Comparison of ENCODE assay signal across 1 cellular context in the genomic region with DNA sequence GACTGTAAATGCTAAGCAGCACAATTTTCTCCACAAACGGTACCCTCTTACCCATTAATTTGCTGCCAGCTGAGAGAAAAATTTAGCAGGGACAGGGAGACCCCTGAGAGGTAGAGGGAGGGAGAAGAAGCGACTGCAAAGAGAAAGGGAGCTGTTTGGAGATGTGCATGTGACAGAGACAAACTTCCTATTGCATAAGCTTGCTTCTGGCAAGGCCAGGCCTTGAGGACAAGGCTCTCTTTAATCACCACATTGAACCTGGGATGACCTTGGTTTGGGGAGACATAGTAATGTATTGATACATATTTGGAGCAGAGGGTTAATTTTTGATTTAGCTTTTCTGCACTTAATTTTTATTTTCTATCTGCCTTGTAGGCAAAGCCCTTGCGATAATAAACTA.
TF ChIP-seq lines count a peak whose summit lies in the region.

No MANE protein-coding gene starts in this region.

TF ChIP-seq in K562, 482 proteins besides CTCF, POLR2A, EP300 and RAD21 (continued from another document and continues in another):
- TF ChIP-seq, protein P1, sequence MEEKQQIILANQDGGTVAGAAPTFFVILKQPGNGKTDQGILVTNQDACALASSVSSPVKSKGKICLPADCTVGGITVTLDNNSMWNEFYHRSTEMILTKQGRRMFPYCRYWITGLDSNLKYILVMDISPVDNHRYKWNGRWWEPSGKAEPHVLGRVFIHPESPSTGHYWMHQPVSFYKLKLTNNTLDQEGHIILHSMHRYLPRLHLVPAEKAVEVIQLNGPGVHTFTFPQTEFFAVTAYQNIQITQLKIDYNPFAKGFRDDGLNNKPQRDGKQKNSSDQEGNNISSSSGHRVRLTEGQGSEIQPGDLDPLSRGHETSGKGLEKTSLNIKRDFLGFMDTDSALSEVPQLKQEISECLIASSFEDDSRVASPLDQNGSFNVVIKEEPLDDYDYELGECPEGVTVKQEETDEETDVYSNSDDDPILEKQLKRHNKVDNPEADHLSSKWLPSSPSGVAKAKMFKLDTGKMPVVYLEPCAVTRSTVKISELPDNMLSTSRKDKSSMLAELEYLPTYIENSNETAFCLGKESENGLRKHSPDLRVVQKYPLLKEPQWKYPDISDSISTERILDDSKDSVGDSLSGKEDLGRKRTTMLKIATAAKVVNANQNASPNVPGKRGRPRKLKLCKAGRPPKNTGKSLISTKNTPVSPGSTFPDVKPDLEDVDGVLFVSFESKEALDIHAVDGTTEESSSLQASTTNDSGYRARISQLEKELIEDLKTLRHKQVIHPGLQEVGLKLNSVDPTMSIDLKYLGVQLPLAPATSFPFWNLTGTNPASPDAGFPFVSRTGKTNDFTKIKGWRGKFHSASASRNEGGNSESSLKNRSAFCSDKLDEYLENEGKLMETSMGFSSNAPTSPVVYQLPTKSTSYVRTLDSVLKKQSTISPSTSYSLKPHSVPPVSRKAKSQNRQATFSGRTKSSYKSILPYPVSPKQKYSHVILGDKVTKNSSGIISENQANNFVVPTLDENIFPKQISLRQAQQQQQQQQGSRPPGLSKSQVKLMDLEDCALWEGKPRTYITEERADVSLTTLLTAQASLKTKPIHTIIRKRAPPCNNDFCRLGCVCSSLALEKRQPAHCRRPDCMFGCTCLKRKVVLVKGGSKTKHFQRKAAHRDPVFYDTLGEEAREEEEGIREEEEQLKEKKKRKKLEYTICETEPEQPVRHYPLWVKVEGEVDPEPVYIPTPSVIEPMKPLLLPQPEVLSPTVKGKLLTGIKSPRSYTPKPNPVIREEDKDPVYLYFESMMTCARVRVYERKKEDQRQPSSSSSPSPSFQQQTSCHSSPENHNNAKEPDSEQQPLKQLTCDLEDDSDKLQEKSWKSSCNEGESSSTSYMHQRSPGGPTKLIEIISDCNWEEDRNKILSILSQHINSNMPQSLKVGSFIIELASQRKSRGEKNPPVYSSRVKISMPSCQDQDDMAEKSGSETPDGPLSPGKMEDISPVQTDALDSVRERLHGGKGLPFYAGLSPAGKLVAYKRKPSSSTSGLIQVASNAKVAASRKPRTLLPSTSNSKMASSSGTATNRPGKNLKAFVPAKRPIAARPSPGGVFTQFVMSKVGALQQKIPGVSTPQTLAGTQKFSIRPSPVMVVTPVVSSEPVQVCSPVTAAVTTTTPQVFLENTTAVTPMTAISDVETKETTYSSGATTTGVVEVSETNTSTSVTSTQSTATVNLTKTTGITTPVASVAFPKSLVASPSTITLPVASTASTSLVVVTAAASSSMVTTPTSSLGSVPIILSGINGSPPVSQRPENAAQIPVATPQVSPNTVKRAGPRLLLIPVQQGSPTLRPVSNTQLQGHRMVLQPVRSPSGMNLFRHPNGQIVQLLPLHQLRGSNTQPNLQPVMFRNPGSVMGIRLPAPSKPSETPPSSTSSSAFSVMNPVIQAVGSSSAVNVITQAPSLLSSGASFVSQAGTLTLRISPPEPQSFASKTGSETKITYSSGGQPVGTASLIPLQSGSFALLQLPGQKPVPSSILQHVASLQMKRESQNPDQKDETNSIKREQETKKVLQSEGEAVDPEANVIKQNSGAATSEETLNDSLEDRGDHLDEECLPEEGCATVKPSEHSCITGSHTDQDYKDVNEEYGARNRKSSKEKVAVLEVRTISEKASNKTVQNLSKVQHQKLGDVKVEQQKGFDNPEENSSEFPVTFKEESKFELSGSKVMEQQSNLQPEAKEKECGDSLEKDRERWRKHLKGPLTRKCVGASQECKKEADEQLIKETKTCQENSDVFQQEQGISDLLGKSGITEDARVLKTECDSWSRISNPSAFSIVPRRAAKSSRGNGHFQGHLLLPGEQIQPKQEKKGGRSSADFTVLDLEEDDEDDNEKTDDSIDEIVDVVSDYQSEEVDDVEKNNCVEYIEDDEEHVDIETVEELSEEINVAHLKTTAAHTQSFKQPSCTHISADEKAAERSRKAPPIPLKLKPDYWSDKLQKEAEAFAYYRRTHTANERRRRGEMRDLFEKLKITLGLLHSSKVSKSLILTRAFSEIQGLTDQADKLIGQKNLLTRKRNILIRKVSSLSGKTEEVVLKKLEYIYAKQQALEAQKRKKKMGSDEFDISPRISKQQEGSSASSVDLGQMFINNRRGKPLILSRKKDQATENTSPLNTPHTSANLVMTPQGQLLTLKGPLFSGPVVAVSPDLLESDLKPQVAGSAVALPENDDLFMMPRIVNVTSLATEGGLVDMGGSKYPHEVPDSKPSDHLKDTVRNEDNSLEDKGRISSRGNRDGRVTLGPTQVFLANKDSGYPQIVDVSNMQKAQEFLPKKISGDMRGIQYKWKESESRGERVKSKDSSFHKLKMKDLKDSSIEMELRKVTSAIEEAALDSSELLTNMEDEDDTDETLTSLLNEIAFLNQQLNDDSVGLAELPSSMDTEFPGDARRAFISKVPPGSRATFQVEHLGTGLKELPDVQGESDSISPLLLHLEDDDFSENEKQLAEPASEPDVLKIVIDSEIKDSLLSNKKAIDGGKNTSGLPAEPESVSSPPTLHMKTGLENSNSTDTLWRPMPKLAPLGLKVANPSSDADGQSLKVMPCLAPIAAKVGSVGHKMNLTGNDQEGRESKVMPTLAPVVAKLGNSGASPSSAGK (IDR thresholded peaks at IDR 0.05) = peak; percentile 68
- TF ChIP-seq CBX1 (IDR thresholded peaks at IDR 0.05; ENCODE audit: low read depth) = no peak
- no peak for TF ChIP-seq HNRNPLL (IDR thresholded peaks at IDR 0.05; ENCODE audit: low read depth, low read length, poor library complexity, severe bottlenecking)
- TF ChIP-seq FOXK2 (conservative IDR thresholded peaks at IDR 0.05 in 1 of 2, IDR thresholded peaks at IDR 0.05 in 1 of 2; ENCODE audit: low read depth in 2 of 2) = no peak
- TF ChIP-seq, protein P2, sequence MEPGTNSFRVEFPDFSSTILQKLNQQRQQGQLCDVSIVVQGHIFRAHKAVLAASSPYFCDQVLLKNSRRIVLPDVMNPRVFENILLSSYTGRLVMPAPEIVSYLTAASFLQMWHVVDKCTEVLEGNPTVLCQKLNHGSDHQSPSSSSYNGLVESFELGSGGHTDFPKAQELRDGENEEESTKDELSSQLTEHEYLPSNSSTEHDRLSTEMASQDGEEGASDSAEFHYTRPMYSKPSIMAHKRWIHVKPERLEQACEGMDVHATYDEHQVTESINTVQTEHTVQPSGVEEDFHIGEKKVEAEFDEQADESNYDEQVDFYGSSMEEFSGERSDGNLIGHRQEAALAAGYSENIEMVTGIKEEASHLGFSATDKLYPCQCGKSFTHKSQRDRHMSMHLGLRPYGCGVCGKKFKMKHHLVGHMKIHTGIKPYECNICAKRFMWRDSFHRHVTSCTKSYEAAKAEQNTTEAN (CRISPR knock-in tag; IDR thresholded peaks at IDR 0.05) = no peak
- no peak for TF ChIP-seq GABPB2 (CRISPR knock-in tag; conservative IDR thresholded peaks at IDR 0.05)
- TF ChIP-seq BHLHE40 (IDR thresholded peaks at IDR 0.05; ENCODE audit: low read length) = peak; percentile 30; the same call in 1 of the 2 replicates
- TF ChIP-seq, protein P3, sequence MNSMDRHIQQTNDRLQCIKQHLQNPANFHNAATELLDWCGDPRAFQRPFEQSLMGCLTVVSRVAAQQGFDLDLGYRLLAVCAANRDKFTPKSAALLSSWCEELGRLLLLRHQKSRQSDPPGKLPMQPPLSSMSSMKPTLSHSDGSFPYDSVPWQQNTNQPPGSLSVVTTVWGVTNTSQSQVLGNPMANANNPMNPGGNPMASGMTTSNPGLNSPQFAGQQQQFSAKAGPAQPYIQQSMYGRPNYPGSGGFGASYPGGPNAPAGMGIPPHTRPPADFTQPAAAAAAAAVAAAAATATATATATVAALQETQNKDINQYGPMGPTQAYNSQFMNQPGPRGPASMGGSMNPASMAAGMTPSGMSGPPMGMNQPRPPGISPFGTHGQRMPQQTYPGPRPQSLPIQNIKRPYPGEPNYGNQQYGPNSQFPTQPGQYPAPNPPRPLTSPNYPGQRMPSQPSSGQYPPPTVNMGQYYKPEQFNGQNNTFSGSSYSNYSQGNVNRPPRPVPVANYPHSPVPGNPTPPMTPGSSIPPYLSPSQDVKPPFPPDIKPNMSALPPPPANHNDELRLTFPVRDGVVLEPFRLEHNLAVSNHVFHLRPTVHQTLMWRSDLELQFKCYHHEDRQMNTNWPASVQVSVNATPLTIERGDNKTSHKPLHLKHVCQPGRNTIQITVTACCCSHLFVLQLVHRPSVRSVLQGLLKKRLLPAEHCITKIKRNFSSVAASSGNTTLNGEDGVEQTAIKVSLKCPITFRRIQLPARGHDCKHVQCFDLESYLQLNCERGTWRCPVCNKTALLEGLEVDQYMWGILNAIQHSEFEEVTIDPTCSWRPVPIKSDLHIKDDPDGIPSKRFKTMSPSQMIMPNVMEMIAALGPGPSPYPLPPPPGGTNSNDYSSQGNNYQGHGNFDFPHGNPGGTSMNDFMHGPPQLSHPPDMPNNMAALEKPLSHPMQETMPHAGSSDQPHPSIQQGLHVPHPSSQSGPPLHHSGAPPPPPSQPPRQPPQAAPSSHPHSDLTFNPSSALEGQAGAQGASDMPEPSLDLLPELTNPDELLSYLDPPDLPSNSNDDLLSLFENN (IDR thresholded peaks at IDR 0.05; ENCODE audit: low read depth in 2 of 2, low read length in 2 of 2) = no peak
- TF ChIP-seq NR2C2 (CRISPR knock-in tag; IDR thresholded peaks at IDR 0.05) = no peak
- peak; percentile 61; the same call in 1 of the 2 replicates for TF ChIP-seq NR2C2 (tag; IDR thresholded peaks at IDR 0.05)
- no peak for TF ChIP-seq POLR2B (IDR thresholded peaks at IDR 0.05; ENCODE audit: low read depth, partially characterized antibody)
- no peak for TF ChIP-seq SETDB1 (IDR thresholded peaks at IDR 0.05; ENCODE audit: low read length)
- no peak for TF ChIP-seq ZNF830 (CRISPR knock-in tag; IDR thresholded peaks at IDR 0.05)
- TF ChIP-seq, protein P4, sequence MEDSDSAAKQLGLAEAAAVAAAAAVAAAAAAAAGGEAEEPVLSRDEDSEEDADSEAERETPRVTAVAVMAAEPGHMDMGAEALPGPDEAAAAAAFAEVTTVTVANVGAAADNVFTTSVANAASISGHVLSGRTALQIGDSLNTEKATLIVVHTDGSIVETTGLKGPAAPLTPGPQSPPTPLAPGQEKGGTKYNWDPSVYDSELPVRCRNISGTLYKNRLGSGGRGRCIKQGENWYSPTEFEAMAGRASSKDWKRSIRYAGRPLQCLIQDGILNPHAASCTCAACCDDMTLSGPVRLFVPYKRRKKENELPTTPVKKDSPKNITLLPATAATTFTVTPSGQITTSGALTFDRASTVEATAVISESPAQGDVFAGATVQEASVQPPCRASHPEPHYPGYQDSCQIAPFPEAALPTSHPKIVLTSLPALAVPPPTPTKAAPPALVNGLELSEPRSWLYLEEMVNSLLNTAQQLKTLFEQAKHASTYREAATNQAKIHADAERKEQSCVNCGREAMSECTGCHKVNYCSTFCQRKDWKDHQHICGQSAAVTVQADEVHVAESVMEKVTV (CRISPR knock-in tag; IDR thresholded peaks at IDR 0.05) = no peak
- no peak for TF ChIP-seq FOXJ3 (CRISPR knock-in tag; IDR thresholded peaks at IDR 0.05)
- TF ChIP-seq GTF2A2 (tag; IDR thresholded peaks at IDR 0.05) = no peak
- TF ChIP-seq HDAC2 (IDR thresholded peaks at IDR 0.05) = no peak
- TF ChIP-seq, protein P5, sequence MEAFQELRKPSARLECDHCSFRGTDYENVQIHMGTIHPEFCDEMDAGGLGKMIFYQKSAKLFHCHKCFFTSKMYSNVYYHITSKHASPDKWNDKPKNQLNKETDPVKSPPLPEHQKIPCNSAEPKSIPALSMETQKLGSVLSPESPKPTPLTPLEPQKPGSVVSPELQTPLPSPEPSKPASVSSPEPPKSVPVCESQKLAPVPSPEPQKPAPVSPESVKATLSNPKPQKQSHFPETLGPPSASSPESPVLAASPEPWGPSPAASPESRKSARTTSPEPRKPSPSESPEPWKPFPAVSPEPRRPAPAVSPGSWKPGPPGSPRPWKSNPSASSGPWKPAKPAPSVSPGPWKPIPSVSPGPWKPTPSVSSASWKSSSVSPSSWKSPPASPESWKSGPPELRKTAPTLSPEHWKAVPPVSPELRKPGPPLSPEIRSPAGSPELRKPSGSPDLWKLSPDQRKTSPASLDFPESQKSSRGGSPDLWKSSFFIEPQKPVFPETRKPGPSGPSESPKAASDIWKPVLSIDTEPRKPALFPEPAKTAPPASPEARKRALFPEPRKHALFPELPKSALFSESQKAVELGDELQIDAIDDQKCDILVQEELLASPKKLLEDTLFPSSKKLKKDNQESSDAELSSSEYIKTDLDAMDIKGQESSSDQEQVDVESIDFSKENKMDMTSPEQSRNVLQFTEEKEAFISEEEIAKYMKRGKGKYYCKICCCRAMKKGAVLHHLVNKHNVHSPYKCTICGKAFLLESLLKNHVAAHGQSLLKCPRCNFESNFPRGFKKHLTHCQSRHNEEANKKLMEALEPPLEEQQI (IDR thresholded peaks at IDR 0.05) = no peak
- TF ChIP-seq PHF21A (IDR thresholded peaks at IDR 0.05; ENCODE audit: borderline replicate concordance, low read depth) = no peak
- TF ChIP-seq, protein P6, sequence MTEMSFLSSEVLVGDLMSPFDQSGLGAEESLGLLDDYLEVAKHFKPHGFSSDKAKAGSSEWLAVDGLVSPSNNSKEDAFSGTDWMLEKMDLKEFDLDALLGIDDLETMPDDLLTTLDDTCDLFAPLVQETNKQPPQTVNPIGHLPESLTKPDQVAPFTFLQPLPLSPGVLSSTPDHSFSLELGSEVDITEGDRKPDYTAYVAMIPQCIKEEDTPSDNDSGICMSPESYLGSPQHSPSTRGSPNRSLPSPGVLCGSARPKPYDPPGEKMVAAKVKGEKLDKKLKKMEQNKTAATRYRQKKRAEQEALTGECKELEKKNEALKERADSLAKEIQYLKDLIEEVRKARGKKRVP (CRISPR knock-in tag; IDR thresholded peaks at IDR 0.05) = peak; percentile 55; the same call in 1 of the 2 replicates
- no peak for TF ChIP-seq KLF13 (tag; IDR thresholded peaks at IDR 0.05; ENCODE audit: borderline replicate concordance, low read depth)
- TF ChIP-seq, protein P7, sequence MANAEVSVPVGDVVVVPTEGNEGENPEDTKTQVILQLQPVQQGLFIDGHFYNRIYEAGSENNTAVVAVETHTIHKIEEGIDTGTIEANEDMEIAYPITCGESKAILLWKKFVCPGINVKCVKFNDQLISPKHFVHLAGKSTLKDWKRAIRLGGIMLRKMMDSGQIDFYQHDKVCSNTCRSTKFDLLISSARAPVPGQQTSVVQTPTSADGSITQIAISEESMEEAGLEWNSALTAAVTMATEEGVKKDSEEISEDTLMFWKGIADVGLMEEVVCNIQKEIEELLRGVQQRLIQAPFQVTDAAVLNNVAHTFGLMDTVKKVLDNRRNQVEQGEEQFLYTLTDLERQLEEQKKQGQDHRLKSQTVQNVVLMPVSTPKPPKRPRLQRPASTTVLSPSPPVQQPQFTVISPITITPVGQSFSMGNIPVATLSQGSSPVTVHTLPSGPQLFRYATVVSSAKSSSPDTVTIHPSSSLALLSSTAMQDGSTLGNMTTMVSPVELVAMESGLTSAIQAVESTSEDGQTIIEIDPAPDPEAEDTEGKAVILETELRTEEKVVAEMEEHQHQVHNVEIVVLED (CRISPR knock-in tag; IDR thresholded peaks at IDR 0.05) = no peak
- TF ChIP-seq TCFL5 (CRISPR knock-in tag; conservative IDR thresholded peaks at IDR 0.05) = no peak
- no peak for TF ChIP-seq PHTF2 (CRISPR knock-in tag; IDR thresholded peaks at IDR 0.05)
- TF ChIP-seq GATA2 (CRISPR knock-in tag; IDR thresholded peaks at IDR 0.05) = no peak
- TF ChIP-seq, protein P8, sequence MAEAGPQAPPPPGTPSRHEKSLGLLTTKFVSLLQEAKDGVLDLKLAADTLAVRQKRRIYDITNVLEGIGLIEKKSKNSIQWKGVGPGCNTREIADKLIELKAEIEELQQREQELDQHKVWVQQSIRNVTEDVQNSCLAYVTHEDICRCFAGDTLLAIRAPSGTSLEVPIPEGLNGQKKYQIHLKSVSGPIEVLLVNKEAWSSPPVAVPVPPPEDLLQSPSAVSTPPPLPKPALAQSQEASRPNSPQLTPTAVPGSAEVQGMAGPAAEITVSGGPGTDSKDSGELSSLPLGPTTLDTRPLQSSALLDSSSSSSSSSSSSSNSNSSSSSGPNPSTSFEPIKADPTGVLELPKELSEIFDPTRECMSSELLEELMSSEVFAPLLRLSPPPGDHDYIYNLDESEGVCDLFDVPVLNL (CRISPR knock-in tag; IDR thresholded peaks at IDR 0.05; ENCODE audit: low read depth) = no peak
- TF ChIP-seq ARID1B (IDR thresholded peaks at IDR 0.05) = no peak
